In the genomic region with DNA sequence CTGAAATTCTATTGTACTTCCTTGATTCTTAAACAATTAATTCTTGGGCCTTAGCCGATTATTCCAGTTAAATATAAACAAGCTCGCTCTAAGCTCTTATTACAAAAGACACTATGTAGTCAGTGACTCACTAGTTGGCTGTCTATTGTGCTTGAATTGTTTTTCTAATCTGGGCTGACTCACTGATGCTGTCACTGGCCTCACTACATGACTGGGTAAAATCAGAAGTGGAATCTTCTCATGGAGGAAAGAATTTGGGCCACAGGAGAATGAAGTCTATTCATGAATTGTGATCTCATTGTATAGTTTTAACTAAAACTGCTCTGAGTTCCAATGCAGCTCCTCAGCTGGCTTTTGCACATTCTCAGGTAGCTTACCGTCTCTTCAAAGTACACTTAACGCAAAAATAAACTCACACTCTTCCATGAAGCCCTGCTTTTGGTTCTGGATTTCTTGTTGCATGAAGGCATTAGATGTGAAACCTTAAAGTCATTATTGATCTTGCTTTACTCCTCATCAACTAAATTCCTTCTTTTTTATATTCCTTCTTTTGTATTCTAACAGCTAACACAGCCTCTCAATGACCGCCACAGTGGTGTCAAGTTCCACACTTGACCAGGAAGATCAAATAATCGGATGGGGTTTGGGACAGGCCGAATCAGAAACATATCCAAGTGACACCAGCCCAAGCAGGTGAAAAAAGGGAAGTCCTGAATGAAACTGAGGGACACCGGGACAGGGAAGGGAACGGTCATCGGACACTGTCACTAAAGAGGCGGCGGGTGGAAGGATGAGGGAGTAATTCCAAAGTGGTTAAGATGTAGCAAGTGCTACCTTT, we compare ENCODE assay signal across 8 cellular contexts.
DNase-seq lines count a peak whose midpoint lies in the region; ATAC-seq and TF ChIP-seq lines count a peak whose summit lies in the region.

No MANE protein-coding gene starts in this region.

- H3K4me1 ChIP-seq in breast epithelium, result no peaks in the 10 kb centered on the region
- H3K4me1 ChIP-seq in CD8-positive, alpha-beta memory T cell (ENCODE audit: insufficient read depth, low read length), result no peaks in the 10 kb centered on the region

- DNase-seq in DMS153 (lab: John Stamatoyannopoulos, UW) (peak; percentile 96), NCI-H146 (lab: John Stamatoyannopoulos, UW) (peak; percentile 80), breast epithelium (ENCODE audit: low spot score in 2 of 2) (no peak), kidney glomerular epithelial cell (lab: John Stamatoyannopoulos, UW) (peak; percentile 98)
- DNase-seq in CD4-positive, alpha-beta T cell, result no peak
- DNase-seq in CD8-positive, alpha-beta memory T cell, result no peak

- H3K36me3 Mint-ChIP-seq in CD4-positive, alpha-beta T cell (ENCODE audit: low read depth), result no peaks in the 10 kb centered on the region
- H3K36me3 Mint-ChIP-seq in CD8-positive, alpha-beta memory T cell, result peaks cover 0 to 3% (median 0%) of the 10 kb centered on the region in 3 donors

- H3K27ac ChIP-seq in breast epithelium (peak overlapping the region; percentile 66 to 84), temporal lobe (ENCODE audit: low read depth, low read length) (peak overlapping the region; percentile 97)
- no peak overlapping the region for H3K27ac ChIP-seq in CD4-positive, alpha-beta T cell (ENCODE audit: low read depth, low read length)
- H3K27ac ChIP-seq in CD8-positive, alpha-beta memory T cell (ENCODE audit: low read depth, low read length), result no peak overlapping the region

- no peaks in the 10 kb centered on the region for H3K27me3 ChIP-seq in breast epithelium
- peaks cover 11% of the 10 kb centered on the region for H3K27me3 ChIP-seq in CD4-positive, alpha-beta T cell (ENCODE audit: control insufficient read depth, insufficient read depth, low read length)
- H3K27me3 ChIP-seq in CD8-positive, alpha-beta memory T cell (ENCODE audit: insufficient read depth, low read length, poor library complexity, severe bottlenecking), result no peaks in the 10 kb centered on the region

- no peak for ATAC-seq in CD4-positive, alpha-beta T cell (ENCODE audit: poor library complexity)
- no peak for ATAC-seq in GM21786 (IDR thresholded peaks at IDR 0.05; ENCODE audit: unreplicated experiment)

- CTCF ChIA-PET in CD4-positive, alpha-beta T cell (lab: Charles Lee), result interaction anchor here (0.9 kb wide), 1 partner anchor 9 kb away, joined by 3 read pairs; no protein-coding TSS in a partner anchor
- CTCF ChIA-PET in CD8-positive, alpha-beta memory T cell (lab: Charles Lee), result interaction anchor here (1.1 to 1.8 kb wide), 2 partner anchors 14 to 29 kb away, joined by 3 to 4 read pairs; no protein-coding TSS in a partner anchor

- intact Hi-C loops in breast epithelium (cut with DNase I; ENCODE audit: low total_unique reads), result no loop called here
- intact Hi-C loops in CD4-positive, alpha-beta T cell (cut with DNase I, micrococcal nuclease), result no loop called here

- H3K4me3 Mint-ChIP-seq in CD4-positive, alpha-beta T cell, result no peak overlapping the region
- no peak overlapping the region for H3K4me3 Mint-ChIP-seq in CD8-positive, alpha-beta memory T cell

- no peaks in the 10 kb centered on the region for H3K36me3 ChIP-seq in breast epithelium
- H3K36me3 ChIP-seq in CD8-positive, alpha-beta memory T cell (ENCODE audit: insufficient read depth, low read length), result no peaks in the 10 kb centered on the region

- H3K27ac Mint-ChIP-seq in CD4-positive, alpha-beta T cell, result no peak overlapping the region
- H3K27ac Mint-ChIP-seq in CD8-positive, alpha-beta memory T cell, result no peak overlapping the region

- no peak overlapping the region for H3K4me3 ChIP-seq in breast epithelium
- no peak overlapping the region for H3K4me3 ChIP-seq in CD8-positive, alpha-beta memory T cell (ENCODE audit: low read length)

- no peaks in the 10 kb centered on the region for H3K4me1 Mint-ChIP-seq in CD4-positive, alpha-beta T cell (ENCODE audit: low read depth)
- H3K4me1 Mint-ChIP-seq in CD8-positive, alpha-beta memory T cell, result no peaks in the 10 kb centered on the region

- POLR2A ChIA-PET in CD4-positive, alpha-beta T cell (lab: Charles Lee), result no interaction called here
- POLR2A ChIA-PET in CD8-positive, alpha-beta memory T cell (lab: Charles Lee), result no interaction called here

- H3K9me3 ChIP-seq in breast epithelium, result no peaks in the 10 kb centered on the region
- no peaks in the 10 kb centered on the region for H3K9me3 ChIP-seq in CD4-positive, alpha-beta T cell (ENCODE audit: control insufficient read depth, low read length)
- H3K9me3 ChIP-seq in CD8-positive, alpha-beta memory T cell (ENCODE audit: low read length), result no peaks in the 10 kb centered on the region

- H3K9me3 Mint-ChIP-seq in CD4-positive, alpha-beta T cell, result no peaks in the 10 kb centered on the region
- H3K9me3 Mint-ChIP-seq in CD8-positive, alpha-beta memory T cell, result no peaks in the 10 kb centered on the region

- H3K27me3 Mint-ChIP-seq in CD4-positive, alpha-beta T cell, result peaks cover 4% of the 10 kb centered on the region
- H3K27me3 Mint-ChIP-seq in CD8-positive, alpha-beta memory T cell, result peaks cover 2 to 31% of the 10 kb centered on the region in 2 donors

- no peak for TF ChIP-seq CTCF in breast epithelium (IDR thresholded peaks at IDR 0.05)
- no peak for TF ChIP-seq CTCF in CD4-positive, alpha-beta T cell (IDR thresholded peaks at IDR 0.05)

- no peak for TF ChIP-seq POLR2A in breast epithelium (IDR thresholded peaks at IDR 0.05)

Comparison
In these comparisons a context has a peak if more than half of its experiments do, and no peak if none do; other contexts are left out.
1. DNase-seq: peak in DMS153 (single experiment), NCI-H146 (single experiment) and kidney glomerular epithelial cell (single experiment); none in breast epithelium (0 of 2), CD4-positive, alpha-beta T cell (0 of 10) and CD8-positive, alpha-beta memory T cell (0 of 5).
2. H3K27ac ChIP-seq: peak in breast epithelium (2 of 2) and temporal lobe (single experiment); none in CD4-positive, alpha-beta T cell (single experiment) and CD8-positive, alpha-beta memory T cell (single experiment).